19 cellular contexts compared by ENCODE assay signal in genomic region chr11:77752518-77752917, GRCh38.
DNase-seq lines count a peak whose midpoint lies in the region; ATAC-seq, FAIRE-seq and TF ChIP-seq lines count a peak whose summit lies in the region.
"Had no signal": no experiment of that assay in that cellular context is flagged by ENCODE, and none has a peak within 500 bp of the region (broad histone marks: within the 10 kb centered on the region; RNA-seq: fewer than 3 reads in every experiment).

No MANE protein-coding gene starts in this region.

- no peaks in the 10 kb centered on the region; the same call in none of the 2 replicates for H3K27me3 Mint-ChIP-seq in HFFc6 (ENCODE audit: insufficient read depth)
- H3K27me3 Mint-ChIP-seq: activated CD8-positive, alpha-beta T cell treated with anti-CD3 and anti-CD28 coated beads for 36 hours; B cell had no signal

- H3K4me1 ChIP-seq in left ventricle myocardium inferior (peaks cover 73% of the 10 kb centered on the region), kidney (ENCODE audit: control insufficient read depth in 1 of 2, insufficient read depth in 1 of 2, low read depth in 1 of 2, low read length in 2 of 2) (peaks cover 3 to 4% of the 10 kb centered on the region in 2 donors), colonic mucosa (no peaks in the 10 kb centered on the region)
- H3K4me1 ChIP-seq: parathyroid adenoma had no signal

- H3K27ac Mint-ChIP-seq in HFFc6 = peak overlapping the region; percentile 15; the same call in 1 of the 2 replicates
- H3K27ac Mint-ChIP-seq: activated CD8-positive, alpha-beta T cell treated with anti-CD3 and anti-CD28 coated beads for 36 hours; activated T-helper 2 cell treated with anti-CD3 and anti-CD28 coated beads, Interferon-gamma antibody, Interleukin-2, Interleukin-4, amounts not matched to agents 10 μg/mL and 5 μg/mL and 100 μg/mL, durations not matched to agents 14 hours and 24 hours and 36 hours; B cell had no signal

- no peak overlapping the region for H3K4me3 Mint-ChIP-seq in HFFc6
- H3K4me3 Mint-ChIP-seq: activated CD8-positive, alpha-beta T cell treated with anti-CD3 and anti-CD28 coated beads for 36 hours; B cell had no signal

- no peak for ATAC-seq in HG02885 (IDR thresholded peaks at IDR 0.05; ENCODE audit: poor library complexity, unreplicated experiment)
- ATAC-seq: activated CD8-positive, alpha-beta T cell treated with anti-CD3 and anti-CD28 coated beads for 36 hours; SK-N-SH treated with all-trans-retinoic acid at 6 μM for 48 hours had no signal

- H3K4me3 ChIP-seq in left ventricle myocardium inferior (peak overlapping the region; percentile 45), kidney (ENCODE audit: low read length in 2 of 2) (no peak overlapping the region), colonic mucosa (no peak overlapping the region)
- H3K4me3 ChIP-seq: K562 had no signal

- H3K9me3 Mint-ChIP-seq in HFFc6 = no peaks in the 10 kb centered on the region
- H3K9me3 Mint-ChIP-seq: activated CD8-positive, alpha-beta T cell treated with anti-CD3 and anti-CD28 coated beads for 36 hours; activated T-helper 2 cell treated with anti-CD3 and anti-CD28 coated beads, Interferon-gamma antibody, Interleukin-2, Interleukin-4, amounts not matched to agents 10 μg/mL and 5 μg/mL and 100 μg/mL, durations not matched to agents 14 hours and 24 hours and 36 hours had no signal

- H3K36me3 ChIP-seq in left ventricle myocardium inferior = peaks cover 11% of the 10 kb centered on the region
- peaks cover 0 to 5% of the 10 kb centered on the region in 2 donors for H3K36me3 ChIP-seq in kidney (ENCODE audit: control insufficient read depth in 1 of 2, insufficient read depth in 2 of 2, low read length in 2 of 2)
- no peaks in the 10 kb centered on the region for H3K36me3 ChIP-seq in colonic mucosa

- H3K9ac ChIP-seq in kidney (ENCODE audit: low read length in 2 of 2) (no peak overlapping the region), colonic mucosa (ENCODE audit: low read depth in 2 of 2, low read length in 2 of 2) (no peak overlapping the region)
- H3K9ac ChIP-seq: parathyroid adenoma had no signal

- H3K27ac ChIP-seq in left ventricle myocardium inferior (replicated peaks) (peak overlapping the region; percentile 81), kidney (ENCODE audit: low read depth in 2 of 2, low read length in 2 of 2) (no peak overlapping the region), colonic mucosa (no peak overlapping the region)
- H3K27ac ChIP-seq: parathyroid adenoma had no signal

- peaks cover 21% of the 10 kb centered on the region for H3K36me3 Mint-ChIP-seq in HFFc6 (ENCODE audit: low read depth)

- TF ChIP-seq CTCF in HFFc6 (IDR thresholded peaks at IDR 0.05) (no peak), left ventricle myocardium inferior (IDR thresholded peaks at IDR 0.05; ENCODE audit: borderline replicate concordance) (no peak), kidney (IDR thresholded peaks at IDR 0.05; ENCODE audit: borderline replicate concordance, extremely low read depth, insufficient read depth) (no peak), colonic mucosa (IDR thresholded peaks at IDR 0.05) (no peak)

- DNase-seq in HFFc6 (peak; percentile 2), amniotic epithelial cell (ENCODE audit: low read depth) (peak; percentile 42), left ventricle myocardium inferior (peak; percentile 43), myocyte (ENCODE audit: low read depth) (peak; percentile 7), kidney (no peak), colonic mucosa (no peak)
- no peak for DNase-seq in stimulated activated CD4-positive, alpha-beta T cell treated with anti-CD3 and anti-CD28 coated beads, Interleukin-2, amount 100 ng/mL, for 24 hours
- DNase-seq: activated CD8-positive, alpha-beta T cell treated with anti-CD3 and anti-CD28 coated beads for 36 hours; DMS 273 treated with DMSO at 0.1 percent for 48 hours; NCI-H1417; NCI-H510A; stimulated activated CD4-positive, alpha-beta T cell treated with anti-CD3 and anti-CD28 coated beads, Interleukin-12 subunit alpha, Interleukin-12 subunit beta, amount 100 ng/mL, for 4 hours had no signal

- H3K9me3 ChIP-seq in left ventricle myocardium inferior (replicated peaks) = no peaks in the 10 kb centered on the region
- H3K9me3 ChIP-seq in kidney (ENCODE audit: control insufficient read depth in 1 of 2, low read length in 2 of 2) = no peaks in the 10 kb centered on the region
- no peaks in the 10 kb centered on the region for H3K9me3 ChIP-seq in colonic mucosa

- H3K4me1 Mint-ChIP-seq in HFFc6 (ENCODE audit: low read depth) = peaks cover 53% of the 10 kb centered on the region

- intact Hi-C loops in left ventricle myocardium inferior (cut with micrococcal nuclease) = no loop called here
- intact Hi-C loops in kidney (cut with DNase I) = no loop called here
- intact Hi-C loops in colonic mucosa (cut with DNase I) = no loop called here

- H3K27me3 ChIP-seq in left ventricle myocardium inferior (ENCODE audit: low read depth) = no peaks in the 10 kb centered on the region
- H3K27me3 ChIP-seq in colonic mucosa = no peaks in the 10 kb centered on the region

- no peak for FAIRE-seq in kidney (lab: Jason Lieb, UNC)
- FAIRE-seq: H54, K562 had no signal

Comparison
In these comparisons a context has a peak if more than half of its experiments do, and no peak if none do; other contexts are left out.
1. DNase-seq: peak in HFFc6 (single experiment), amniotic epithelial cell (single experiment), left ventricle myocardium inferior (single experiment) and myocyte (single experiment); none in kidney (single experiment), stimulated activated CD4-positive, alpha-beta T cell treated with anti-CD3 and anti-CD28 coated beads, Interleukin-2, amount 100 ng/mL, for 24 hours (0 of 2) and colonic mucosa (single experiment).